Comparison of ENCODE assay signal across 8 cellular contexts in the genomic region with DNA sequence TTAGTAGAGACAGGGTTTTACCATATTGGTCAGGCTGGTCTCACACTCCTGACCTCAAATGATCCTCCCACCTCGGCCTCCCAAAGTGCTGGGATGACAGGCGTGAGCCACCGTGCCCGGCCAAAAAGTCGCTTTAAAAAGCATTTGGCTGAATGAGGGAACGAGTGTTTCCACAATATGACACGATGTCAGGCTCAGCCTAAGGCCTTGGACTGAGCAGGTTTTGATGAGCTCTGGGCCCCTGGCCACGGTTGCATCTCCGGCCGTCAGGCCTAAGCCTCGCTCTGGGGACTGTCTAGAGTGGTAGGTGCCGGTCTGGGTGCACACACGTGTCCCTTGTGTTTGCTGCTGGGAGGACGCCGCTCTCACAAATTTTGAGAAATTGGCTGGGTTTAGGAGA.
DNase-seq lines count a peak whose midpoint lies in the region; ATAC-seq, FAIRE-seq and TF ChIP-seq lines count a peak whose summit lies in the region.
"Not testable (repeated sequence)": the region's sequence is repeated elsewhere in the genome, so short reads cannot be mapped to it uniquely, and the experiment has no call there.

No MANE protein-coding gene starts in this region.

- not testable (repeated sequence) for H3K27ac ChIP-seq in CD8-positive, alpha-beta T cell (ENCODE audit: low read depth, low read length); H1 (ENCODE audit: low read depth, low read length); HepG2 (ENCODE audit: extremely low read length, insufficient read depth, low read length); neuronal stem cell (replicated peaks; ENCODE audit: low read length)
- peak overlapping the region; percentile 83 for H3K27ac ChIP-seq in vagina

- 0 out of 2 replicates have a peak overlapping the region, but pooled peaks have one; percentile 68 for H2BK12ac ChIP-seq in H1 (ENCODE audit: low read depth, low read length)
- H2BK12ac ChIP-seq in neuronal stem cell (ENCODE audit: low read length) = not testable (repeated sequence)

- peaks cover 14% of the 10 kb centered on the region for H3K4me1 Mint-ChIP-seq in CD8-positive, alpha-beta T cell (ENCODE audit: low read depth)
- H3K4me1 Mint-ChIP-seq in WTC11 (peaks cover 38% of the 10 kb centered on the region), nephron (peaks cover 43% of the 10 kb centered on the region), progenitor cell of endocrine pancreas (ENCODE audit: low read depth) (peaks cover 28% of the 10 kb centered on the region)

- in situ Hi-C loops in HepG2 (cut with HindIII; ENCODE audit: extremely low pct_ligation_motif_present, low pct_unique_long_range_greater_than_20kb) = not testable (repeated sequence)

- ATAC-seq in CD8-positive, alpha-beta T cell; WTC11; HepG2: not testable (repeated sequence)

- not testable (repeated sequence) for H2BK15ac ChIP-seq in H1 (ENCODE audit: low read length); neuronal stem cell (ENCODE audit: low read length)

- TF ChIP-seq CTCF in CD8-positive, alpha-beta T cell (IDR thresholded peaks at IDR 0.05); WTC11 (IDR thresholded peaks at IDR 0.05); H1 (IDR thresholded peaks at IDR 0.05; ENCODE audit: control extremely low read depth in 1 of 3, insufficient read depth in 1 of 3, low read depth in 1 of 3, low read length in 3 of 3); HepG2 (CRISPR knock-in tag; IDR thresholded peaks at IDR 0.05); nephron (IDR thresholded peaks at IDR 0.05; ENCODE audit: unreplicated experiment in 3 of 3); progenitor cell of endocrine pancreas (IDR thresholded peaks at IDR 0.05; ENCODE audit: unreplicated experiment); vagina (IDR thresholded peaks at IDR 0.05): not testable (repeated sequence)

- DNase-seq in CD8-positive, alpha-beta T cell; WTC11 (ENCODE audit: low spot score); H1 (ENCODE audit: low read depth in 1 of 2, low spot score in 2 of 2); HepG2 (ENCODE audit: low spot score); neuronal stem cell (ENCODE audit: low spot score); progenitor cell of endocrine pancreas (ENCODE audit: low spot score, unreplicated experiment); vagina (ENCODE audit: extremely low spot score in 2 of 2): not testable (repeated sequence)

- intact Hi-C loops in CD8-positive, alpha-beta T cell (cut with DNase I, micrococcal nuclease); HepG2 (cut with micrococcal nuclease; ENCODE audit: unreplicated experiment); vagina (cut with DNase I): not testable (repeated sequence)

- peak overlapping the region; percentile 55 for H3K27ac Mint-ChIP-seq in CD8-positive, alpha-beta T cell
- H3K27ac Mint-ChIP-seq in WTC11 (0 out of 2 replicates have a peak overlapping the region, but pooled peaks have one; percentile 7), nephron (peak overlapping the region; percentile 58 to 81 (median 76)), progenitor cell of endocrine pancreas (peak overlapping the region; percentile 69)

- not testable (repeated sequence) for H4K91ac ChIP-seq in H1 (replicated peaks; ENCODE audit: insufficient read length, low read length); neuronal stem cell (ENCODE audit: low read depth, low read length, poor library complexity)

- not testable (repeated sequence) for H4K8ac ChIP-seq in H1 (ENCODE audit: extremely low read depth, insufficient read depth, low read length); neuronal stem cell (ENCODE audit: low read depth, low read length)

- not testable (repeated sequence) for H2BK5ac ChIP-seq in H1 (ENCODE audit: low read depth, low read length); neuronal stem cell (ENCODE audit: low read length)

- not testable (repeated sequence) for H3K23ac ChIP-seq in H1 (ENCODE audit: insufficient read length); neuronal stem cell (ENCODE audit: low read depth, low read length, poor library complexity)

- not testable (repeated sequence) for TF ChIP-seq EP300 in H1 (IDR thresholded peaks at IDR 0.05; ENCODE audit: borderline replicate concordance in 1 of 2, low read depth in 2 of 2, low read length in 2 of 2); HepG2 (IDR thresholded peaks at IDR 0.05; ENCODE audit: low read depth in 2 of 2, low read length in 2 of 2); HepG2 (CRISPR knock-in tag; IDR thresholded peaks at IDR 0.05; ENCODE audit: borderline replicate concordance)

- TF ChIP-seq POLR2A in H1 (IDR thresholded peaks at IDR 0.05; ENCODE audit: control extremely low read depth in 1 of 2, low read depth in 2 of 2, low read length in 2 of 2); HepG2 (IDR thresholded peaks at IDR 0.05; ENCODE audit: insufficient read depth in 1 of 2, low read depth in 2 of 2, low read length in 2 of 2); vagina (IDR thresholded peaks at IDR 0.05): not testable (repeated sequence)

- WGBS in H1 (ENCODE audit: extremely low coverage in 1 of 2, insufficient coverage in 1 of 2, insufficient read length in 1 of 2, insufficient replicate concordance in 2 of 2, low coverage in 1 of 2, low lambda C conversion rate in 2 of 2, missing lambda C conversion rate in 1 of 2), 2 experiments = 82% methylated on average over 15 of the region's 15 CpGs; no CpG with 5 or more reads in 1 of the 2 experiments
- 98% methylated on average over 15 of the region's 15 CpGs for WGBS in HepG2 (ENCODE audit: low lambda C conversion rate)
- WGBS in neuronal stem cell (ENCODE audit: extremely low coverage in 2 of 2, insufficient read length in 2 of 2, insufficient replicate concordance in 1 of 2), 2 donors = no CpG with 5 or more reads among the region's 15 CpGs

- not testable (repeated sequence) for H3K4me1 ChIP-seq in CD8-positive, alpha-beta T cell (ENCODE audit: insufficient read depth, low read length)
- H3K4me1 ChIP-seq in H1 (replicated peaks in 1 of 4; ENCODE audit: control insufficient read depth in 3 of 4, insufficient read depth in 4 of 4, low read length in 3 of 4) (peaks cover 0 to 20% (median 2%) of the 10 kb centered on the region in 4 experiments; a peak in 5 of 7 replicates), HepG2 (ENCODE audit: insufficient read depth, low read length) (peaks cover 78% of the 10 kb centered on the region), neuronal stem cell (ENCODE audit: control insufficient read depth in 2 of 2, insufficient read depth in 1 of 2, low read depth in 1 of 2, low read length in 2 of 2) (peaks cover 11 to 20% of the 10 kb centered on the region in 2 donors), vagina (peaks cover 34% of the 10 kb centered on the region)

- H3K56ac ChIP-seq in H1 (replicated peaks; ENCODE audit: insufficient read length, low read depth, low read length) = not testable (repeated sequence)

- H3K14ac ChIP-seq in H1 (ENCODE audit: insufficient read length); neuronal stem cell (ENCODE audit: low read length): not testable (repeated sequence)

- BruUV-seq in HepG2 (replicated peaks; lab: Mats Ljungman, UMichigan) = not testable (repeated sequence)

- not testable (repeated sequence) for H3K36me3 ChIP-seq in CD8-positive, alpha-beta T cell (ENCODE audit: insufficient read depth, low read length); H1 (ENCODE audit: control insufficient read depth in 2 of 4, insufficient read depth in 4 of 4, low read length in 3 of 4); HepG2 (replicated peaks in 1 of 2; ENCODE audit: control insufficient read depth in 1 of 2, insufficient read depth in 2 of 2, low read length in 2 of 2); neuronal stem cell (replicated peaks in 1 of 2; ENCODE audit: control insufficient read depth in 2 of 2, insufficient read depth in 2 of 2, low read length in 2 of 2); vagina

- POLR2A ChIA-PET in CD8-positive, alpha-beta T cell (lab: Charles Lee); WTC11 (lab: Charles Lee); H1 (lab: Charles Lee; ENCODE audit: partially characterized antibody); HepG2 (lab: Yijun Ruan, JAX): not testable (repeated sequence)

- TF ChIP-seq RAD21 in H1 (IDR thresholded peaks at IDR 0.05 in 1 of 2, conservative IDR thresholded peaks at IDR 0.05 in 1 of 2; ENCODE audit: low read depth in 2 of 2, low read length in 2 of 2); HepG2 (CRISPR knock-in tag; IDR thresholded peaks at IDR 0.05): not testable (repeated sequence)

- not testable (repeated sequence) for H3K27me3 ChIP-seq in CD8-positive, alpha-beta T cell (ENCODE audit: insufficient read depth, low read length); H1 (replicated peaks in 1 of 4; ENCODE audit: control insufficient read depth in 3 of 4, extremely low read depth in 1 of 4, insufficient read depth in 3 of 4, low read length in 3 of 4); HepG2 (ENCODE audit: control insufficient read depth in 1 of 2, insufficient read depth in 2 of 2, low read length in 2 of 2); neuronal stem cell (ENCODE audit: control insufficient read depth in 3 of 3, insufficient read depth in 3 of 3, low read depth in 1 of 3, low read length in 3 of 3); vagina

- not testable (repeated sequence) for H3K4me3 Mint-ChIP-seq in CD8-positive, alpha-beta T cell; WTC11; progenitor cell of endocrine pancreas (ENCODE audit: low read depth)
- H3K4me3 Mint-ChIP-seq in nephron = peak overlapping the region in 1 of 3 experiments; percentile 8

- H3K23me2 ChIP-seq in H1 (ENCODE audit: low read depth, low read length) = not testable (repeated sequence)

- H3K36me3 Mint-ChIP-seq in CD8-positive, alpha-beta T cell; nephron (ENCODE audit: low read depth); progenitor cell of endocrine pancreas (ENCODE audit: insufficient read depth): not testable (repeated sequence)
- H3K36me3 Mint-ChIP-seq in WTC11 = peaks cover 19% of the 10 kb centered on the region

- not testable (repeated sequence) for FAIRE-seq in H1 (lab: Jason Lieb, UNC); HepG2 (lab: Jason Lieb, UNC)

- H3K4me2 ChIP-seq in H1 (ENCODE audit: insufficient read depth in 1 of 2, low read depth in 2 of 2, low read length in 2 of 2); HepG2 (ENCODE audit: low read depth, low read length); neuronal stem cell (ENCODE audit: insufficient read depth, low read length, poor library complexity, severe bottlenecking): not testable (repeated sequence)

- 0 out of 2 replicates have a peak overlapping the region, but pooled peaks have one; percentile 34 for H2BK20ac ChIP-seq in H1 (ENCODE audit: low read length)

- H3K27me3 Mint-ChIP-seq in CD8-positive, alpha-beta T cell (ENCODE audit: low read depth); WTC11 (ENCODE audit: low read depth); nephron (ENCODE audit: low read depth); progenitor cell of endocrine pancreas: not testable (repeated sequence)

- not testable (repeated sequence) for H2AFZ ChIP-seq in H1 (ENCODE audit: low read length); HepG2 (ENCODE audit: low read length); neuronal stem cell (ENCODE audit: low read length)

- H4K20me1 ChIP-seq in H1 (replicated peaks in 1 of 2; ENCODE audit: control insufficient read depth in 1 of 2, insufficient read depth in 2 of 2, low read length in 2 of 2); HepG2 (ENCODE audit: insufficient read depth, low read length): not testable (repeated sequence)

- H2BK120ac ChIP-seq in H1 (replicated peaks; ENCODE audit: low read depth, low read length); neuronal stem cell (ENCODE audit: low read depth, low read length): not testable (repeated sequence)

- H3K9me3 Mint-ChIP-seq in CD8-positive, alpha-beta T cell = not testable (repeated sequence)
- H3K9me3 Mint-ChIP-seq in WTC11 (peaks cover 24% of the 10 kb centered on the region), nephron (peaks cover 13% of the 10 kb centered on the region), progenitor cell of endocrine pancreas (ENCODE audit: low read depth) (peaks cover 13% of the 10 kb centered on the region)

- not testable (repeated sequence) for H3K9me3 ChIP-seq in CD8-positive, alpha-beta T cell (ENCODE audit: low read length); H1 (ENCODE audit: insufficient read depth in 2 of 2, low read depth in 1 of 2, low read length in 1 of 2); HepG2 (ENCODE audit: low read length); neuronal stem cell (replicated peaks in 1 of 2; ENCODE audit: control insufficient read depth in 2 of 2, insufficient read depth in 1 of 2, low read depth in 1 of 2, low read length in 2 of 2); vagina

- H2AK5ac ChIP-seq in H1 (ENCODE audit: low read depth, low read length) = 0 out of 2 replicates have a peak overlapping the region, but pooled peaks have one; percentile 75
- not testable (repeated sequence) for H2AK5ac ChIP-seq in neuronal stem cell (ENCODE audit: low read depth, low read length)

- not testable (repeated sequence) for H3K79me1 ChIP-seq in H1 (ENCODE audit: low read depth, low read length); neuronal stem cell (ENCODE audit: low read depth, low read length)

- CTCF ChIA-PET in CD8-positive, alpha-beta T cell (lab: Charles Lee); WTC11 (lab: Charles Lee); HepG2 (lab: Yijun Ruan, JAX; ENCODE audit: low intra/inter-chr PET ratio, low total read pairs): not testable (repeated sequence)
- CTCF ChIA-PET in H1 (lab: Charles Lee; ENCODE audit: partially characterized antibody) = interaction anchor here (1.1 kb wide), 1 partner anchor 30 kb away, joined by 3 read pairs; no protein-coding TSS in a partner anchor

- H3K4me3 ChIP-seq in CD8-positive, alpha-beta T cell (ENCODE audit: low read depth, low read length); H1 (ENCODE audit: extremely low read depth in 1 of 4, insufficient read depth in 2 of 4, low read depth in 3 of 4, low read length in 4 of 4); HepG2 (replicated peaks in 1 of 3; ENCODE audit: insufficient read depth in 1 of 3, low read depth in 2 of 3, low read length in 3 of 3); neuronal stem cell (ENCODE audit: low read length in 2 of 2); vagina: not testable (repeated sequence)

- not testable (repeated sequence) for H3K4ac ChIP-seq in H1 (replicated peaks; ENCODE audit: insufficient read length, low read depth, low read length); neuronal stem cell (ENCODE audit: low read length)

- not testable (repeated sequence) for H3K79me2 ChIP-seq in H1 (ENCODE audit: control insufficient read depth in 1 of 2, insufficient read depth in 2 of 2, low read length in 2 of 2); HepG2 (ENCODE audit: insufficient read depth, low read length)

- H4K5ac ChIP-seq in H1 (ENCODE audit: insufficient read length, low read depth, low read length) = not testable (repeated sequence)

- H3K18ac ChIP-seq in H1 (ENCODE audit: extremely low read depth, low read length) = not testable (repeated sequence)
- H3K18ac ChIP-seq in neuronal stem cell (ENCODE audit: low read length) = peak overlapping the region; percentile 65

- not testable (repeated sequence) for H3K9ac ChIP-seq in H1 (replicated peaks in 1 of 4; ENCODE audit: extremely low read depth in 1 of 4, low read depth in 3 of 4, low read length in 3 of 4); HepG2 (ENCODE audit: insufficient read depth, low read depth, low read length); neuronal stem cell (ENCODE audit: low read depth, low read length, poor library complexity)

Comparison
In these comparisons a context has a peak if more than half of its experiments do, and no peak if none do; other contexts are left out.
1. H3K27ac Mint-ChIP-seq: peak in every context shown above with its lines; median percentile 76 in nephron; 69 in progenitor cell of endocrine pancreas; 55 in CD8-positive, alpha-beta T cell; 7 in WTC11.